ENCODE assay signal across 8 cellular contexts in the genomic region with DNA sequence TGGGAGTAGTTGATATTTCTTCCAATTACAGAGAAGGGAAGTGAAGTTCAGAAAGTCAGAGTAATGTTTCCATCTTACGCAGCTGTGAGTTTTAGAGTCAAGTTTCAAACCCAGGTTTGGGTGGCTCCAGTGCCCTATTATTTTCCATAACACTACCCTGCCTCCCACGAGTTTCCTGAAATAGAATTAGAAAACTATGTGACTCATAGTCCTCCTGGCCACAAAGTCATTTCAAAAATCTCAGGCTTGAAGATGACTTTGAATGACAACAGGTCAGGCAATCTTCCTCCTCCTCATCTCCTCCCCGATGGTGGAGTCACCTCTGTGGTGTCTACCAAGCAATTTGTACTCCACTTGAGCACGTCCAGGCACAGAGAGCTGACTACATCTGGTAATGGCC.
A peak's percentile ranks its signal among the peaks of the same experiment; 100 is the strongest.
DNase-seq lines count a peak whose midpoint lies in the region; ATAC-seq and TF ChIP-seq lines count a peak whose summit lies in the region.

No MANE protein-coding gene starts in this region.

- H3K9me3 ChIP-seq in CD8-positive, alpha-beta memory T cell (ENCODE audit: low read length) = no peaks in the 10 kb centered on the region
- no peaks in the 10 kb centered on the region for H3K9me3 ChIP-seq in effector memory CD4-positive, alpha-beta T cell (ENCODE audit: control insufficient read depth, low read length)
- H3K9me3 ChIP-seq in adrenal gland (replicated peaks in 1 of 3) (no peaks in the 10 kb centered on the region), right cardiac atrium (ENCODE audit: control insufficient read depth, low read length) (no peaks in the 10 kb centered on the region)

- intact Hi-C loops in adrenal gland (cut with DNase I) (no loop called here), right cardiac atrium (cut with DNase I) (no loop called here)

- no peak overlapping the region for H3K4me3 ChIP-seq in CD8-positive, alpha-beta memory T cell (ENCODE audit: low read length)
- peak overlapping the region; percentile 1 for H3K4me3 ChIP-seq in effector memory CD4-positive, alpha-beta T cell (ENCODE audit: insufficient read depth, low read depth, low read length, poor library complexity, severe bottlenecking)
- H3K4me3 ChIP-seq in adrenal gland (no peak overlapping the region), right cardiac atrium (ENCODE audit: low read length) (no peak overlapping the region)

- H3K27ac ChIP-seq in CD8-positive, alpha-beta memory T cell (ENCODE audit: low read depth, low read length) = no peak overlapping the region
- H3K27ac ChIP-seq in effector memory CD4-positive, alpha-beta T cell (ENCODE audit: insufficient read depth, low read length, poor library complexity, severe bottlenecking) = peak overlapping the region; percentile 24
- no peak overlapping the region for H3K27ac ChIP-seq in adrenal gland
- no peak overlapping the region for H3K27ac ChIP-seq in right cardiac atrium (ENCODE audit: low read length)

- no peaks in the 10 kb centered on the region for H3K36me3 ChIP-seq in CD8-positive, alpha-beta memory T cell (ENCODE audit: insufficient read depth, low read length)
- H3K36me3 ChIP-seq in effector memory CD4-positive, alpha-beta T cell (ENCODE audit: control insufficient read depth, insufficient read depth, low read length) = no peaks in the 10 kb centered on the region
- no peaks in the 10 kb centered on the region for H3K36me3 ChIP-seq in adrenal gland (replicated peaks in 1 of 2)

- peaks cover 0 to 6% (median 2%) of the 10 kb centered on the region in 3 donors for H3K36me3 Mint-ChIP-seq in CD8-positive, alpha-beta memory T cell

- no peak for TF ChIP-seq CTCF in adrenal gland (IDR thresholded peaks at IDR 0.05)

- ATAC-seq in GM21367 (IDR thresholded peaks at IDR 0.05; ENCODE audit: unreplicated experiment) (peak; percentile 34), HG03565 (IDR thresholded peaks at IDR 0.05; ENCODE audit: unreplicated experiment) (peak; percentile 39), right cardiac atrium (no peak), HG03354 (IDR thresholded peaks at IDR 0.05; ENCODE audit: poor library complexity, severe bottlenecking, unreplicated experiment) (no peak)

- peak overlapping the region in 3 of 7 donors; percentile 9 to 30 (median 10) for H3K4me3 Mint-ChIP-seq in CD8-positive, alpha-beta memory T cell

- peaks cover 0 to 1% of the 10 kb centered on the region in 2 donors for H3K27me3 Mint-ChIP-seq in CD8-positive, alpha-beta memory T cell

- H3K27me3 ChIP-seq in CD8-positive, alpha-beta memory T cell (ENCODE audit: insufficient read depth, low read length, poor library complexity, severe bottlenecking) = no peaks in the 10 kb centered on the region
- no peaks in the 10 kb centered on the region for H3K27me3 ChIP-seq in effector memory CD4-positive, alpha-beta T cell (replicated peaks; ENCODE audit: control insufficient read depth, insufficient read depth, low read length, poor library complexity, severe bottlenecking)
- H3K27me3 ChIP-seq in adrenal gland (no peaks in the 10 kb centered on the region), right cardiac atrium (ENCODE audit: control insufficient read depth, insufficient read depth) (no peaks in the 10 kb centered on the region)

- peaks cover 89 to 100% (median 99%) of the 10 kb centered on the region in 3 donors for H3K4me1 Mint-ChIP-seq in CD8-positive, alpha-beta memory T cell

- CTCF ChIA-PET in CD8-positive, alpha-beta memory T cell (lab: Charles Lee) = interaction anchor here (1.3 kb wide), 1 partner anchor 48 kb away, joined by 3 read pairs; no protein-coding TSS in a partner anchor

- no peak for TF ChIP-seq POLR2A in adrenal gland (IDR thresholded peaks at IDR 0.05)

- peaks cover 89% of the 10 kb centered on the region for H3K4me1 ChIP-seq in CD8-positive, alpha-beta memory T cell (ENCODE audit: insufficient read depth, low read length)
- H3K4me1 ChIP-seq in effector memory CD4-positive, alpha-beta T cell (ENCODE audit: control insufficient read depth, insufficient read depth, low read length, poor library complexity, severe bottlenecking) = peaks cover 81% of the 10 kb centered on the region
- H3K4me1 ChIP-seq in adrenal gland (replicated peaks in 1 of 2) (peaks cover 0 to 7% of the 10 kb centered on the region in 2 donors), right cardiac atrium (ENCODE audit: control insufficient read depth, insufficient read depth, low read length) (no peaks in the 10 kb centered on the region)

- peak overlapping the region in 7 of 8 donors; percentile 19 to 91 (median 74) for H3K27ac Mint-ChIP-seq in CD8-positive, alpha-beta memory T cell

- WGBS in adrenal gland, 4 donors = 70 to 78% (median 76%) methylated on average over 4 of the region's 4 CpGs
- 76% methylated on average over 4 of the region's 4 CpGs for WGBS in right cardiac atrium

- peaks cover 0 to 3% (median 0%) of the 10 kb centered on the region in 5 donors for H3K9me3 Mint-ChIP-seq in CD8-positive, alpha-beta memory T cell

- no peak for DNase-seq in CD8-positive, alpha-beta memory T cell
- DNase-seq in effector memory CD4-positive, alpha-beta T cell = no peak
- DNase-seq in activated gamma-delta T cell (lab: John Stamatoyannopoulos, UW) (no peak), adrenal gland (no peak), right cardiac atrium (no peak)

- POLR2A ChIA-PET in CD8-positive, alpha-beta memory T cell (lab: Charles Lee) = no interaction called here

Comparison
In these comparisons a context has a peak if more than half of its experiments do, and no peak if none do; other contexts are left out.
1. ATAC-seq: peak in GM21367 (single experiment) and HG03565 (single experiment); none in right cardiac atrium (0 of 2) and HG03354 (single experiment).